11 cellular contexts compared by ENCODE assay signal in genomic region chr17:62098623-62099231, GRCh38. TPM values are rescaled to one million over a fixed set of nuclear protein-coding genes. Genes with fewer than 3 reads are reported as not detected.
DNase-seq lines count a peak whose midpoint lies in the region; ATAC-seq and TF ChIP-seq lines count a peak whose summit lies in the region.
"Had no signal": no experiment of that assay in that cellular context is flagged by ENCODE, and none has a peak within 500 bp of the region (broad histone marks: within the 10 kb centered on the region; RNA-seq: fewer than 3 reads in every experiment).

No MANE protein-coding gene starts in this region.

- intact Hi-C loops in dendritic cell treated with granulocyte-macrophage colony-stimulating factor and Interleukin-4, amounts not matched to agents 40 ng/mL and 50 ng/mL, for 4 days (cut with micrococcal nuclease): no loop called here

- no peak for TF ChIP-seq CTCF in chondrocyte (IDR thresholded peaks at IDR 0.05)

- H3K27ac Mint-ChIP-seq in dendritic cell treated with granulocyte-macrophage colony-stimulating factor and Interleukin-4, amounts not matched to agents 40 ng/mL and 50 ng/mL, for 4 days: peak overlapping the region; percentile 70
- H3K27ac Mint-ChIP-seq in chondrocyte (ENCODE audit: unreplicated experiment): no peak overlapping the region
- H3K27ac Mint-ChIP-seq: neural progenitor cell had no signal

- DNase-seq in SKM-1 (lab: John Stamatoyannopoulos, UW; ENCODE audit: unreplicated experiment) (no peak), NCI-H2081 (lab: John Stamatoyannopoulos, UW) (no peak), chondrocyte (ENCODE audit: low spot score) (no peak), middle frontal gyrus (ENCODE audit: extremely low spot score, low spot score) (no peak)
- DNase-seq: activated CD4-positive, alpha-beta T cell treated with anti-CD3 and anti-CD28 coated beads, Interleukin-2, amount 50 U/mL, for 1 hour; DMS79 treated with DMSO at 0.1 percent for 48 hours had no signal

- peaks cover 9% of the 10 kb centered on the region for H3K9me3 Mint-ChIP-seq in dendritic cell treated with granulocyte-macrophage colony-stimulating factor and Interleukin-4, amounts not matched to agents 40 ng/mL and 50 ng/mL, for 4 days
- H3K9me3 Mint-ChIP-seq in chondrocyte (ENCODE audit: low read depth): no peaks in the 10 kb centered on the region
- H3K9me3 Mint-ChIP-seq: neural progenitor cell had no signal

- peak overlapping the region; percentile 1 for H3K4me3 Mint-ChIP-seq in dendritic cell treated with granulocyte-macrophage colony-stimulating factor and Interleukin-4, amounts not matched to agents 40 ng/mL and 50 ng/mL, for 4 days
- no peak overlapping the region for H3K4me3 Mint-ChIP-seq in chondrocyte (ENCODE audit: unreplicated experiment)
- H3K4me3 Mint-ChIP-seq: neural progenitor cell had no signal

- peaks cover 3% of the 10 kb centered on the region for H3K27me3 Mint-ChIP-seq in dendritic cell treated with granulocyte-macrophage colony-stimulating factor and Interleukin-4, amounts not matched to agents 40 ng/mL and 50 ng/mL, for 4 days
- peaks cover 1% of the 10 kb centered on the region for H3K27me3 Mint-ChIP-seq in chondrocyte (ENCODE audit: low read depth)

- peaks cover 50% of the 10 kb centered on the region for H3K4me1 Mint-ChIP-seq in dendritic cell treated with granulocyte-macrophage colony-stimulating factor and Interleukin-4, amounts not matched to agents 40 ng/mL and 50 ng/mL, for 4 days (ENCODE audit: low read depth)
- peaks cover 3% of the 10 kb centered on the region for H3K4me1 Mint-ChIP-seq in chondrocyte (ENCODE audit: low read depth)

- no peaks in the 10 kb centered on the region for H3K36me3 Mint-ChIP-seq in dendritic cell treated with granulocyte-macrophage colony-stimulating factor and Interleukin-4, amounts not matched to agents 40 ng/mL and 50 ng/mL, for 4 days (ENCODE audit: low read depth)
- H3K36me3 Mint-ChIP-seq in chondrocyte (ENCODE audit: low read depth): peaks cover 2% of the 10 kb centered on the region
- H3K36me3 Mint-ChIP-seq: neural progenitor cell had no signal

- ATAC-seq in GM18858 (IDR thresholded peaks at IDR 0.05; ENCODE audit: unreplicated experiment) (peak; percentile 86), GM21526 (IDR thresholded peaks at IDR 0.05; ENCODE audit: low FRiP score, unreplicated experiment) (peak; percentile 81), HG03196 (IDR thresholded peaks at IDR 0.05; ENCODE audit: unreplicated experiment) (peak; percentile 88)

RNA-seq across cellular contexts. Expression of gene MED13, which starts 33.6 kb away (rescaled TPM):
- total RNA-seq in chondrocyte: 53.0 to 60.9 TPM (median 54.8 TPM) in 3 replicates
